Comparison of ENCODE assay signal across 20 cellular contexts in the genomic region with DNA sequence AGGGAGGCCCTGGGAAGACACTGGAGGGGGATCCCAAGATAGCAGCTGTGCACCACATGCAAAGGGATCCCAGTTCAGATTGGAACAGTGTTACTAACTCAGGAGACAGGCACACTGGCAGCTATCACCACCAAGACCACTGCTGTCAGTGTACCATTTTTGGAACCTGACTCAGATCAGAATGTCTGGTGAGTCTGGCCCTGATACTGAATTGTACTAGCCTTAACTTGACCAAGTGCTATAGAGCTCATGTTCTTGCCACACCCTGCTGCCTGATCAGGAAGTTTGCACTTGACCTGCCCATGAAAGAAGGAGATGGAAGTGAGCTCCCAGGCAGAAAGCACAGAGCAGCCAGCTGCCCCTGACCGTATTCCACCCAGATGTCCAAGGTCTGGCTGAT. TPM values are rescaled to one million over a fixed set of nuclear protein-coding genes. Genes with fewer than 3 reads are reported as not detected.
"Had no signal": no experiment of that assay in that cellular context is flagged by ENCODE, and none has a peak within 500 bp of the region (broad histone marks: within the 10 kb centered on the region; RNA-seq: fewer than 3 reads in every experiment).

No MANE protein-coding gene starts in this region.

- H3K27me3 ChIP-seq: testis had no signal

- H3K27ac ChIP-seq: esophagus squamous epithelium, lower lobe of right lung, testis had no signal

- DNase-seq: activated CD4-positive, alpha-beta T cell treated with anti-CD3 and anti-CD28 coated beads for 1 hour; activated CD4-positive, alpha-beta T cell treated with anti-CD3 and anti-CD28 coated beads, Interleukin-2, amount 50 U/mL, for 48 hours; activated CD8-positive, alpha-beta memory T cell treated with anti-CD3 and anti-CD28 coated beads, Interleukin-2, amount 10 ng/mL, durations not matched to agents 7 days and 5 days; activated gamma-delta T cell; activated T-cell treated with anti-CD3 and anti-CD28 coated beads, Interleukin-2, amount 50 U/mL, for 4 hours; amygdala; esophagus squamous epithelium; foreskin fibroblast; lower lobe of right lung; midbrain; natural killer cell; occipital lobe; stimulated activated CD4-positive, alpha-beta T cell treated with anti-CD3 and anti-CD28 coated beads, Interleukin-4, amount 100 ng/mL, for 4 hours; stimulated activated naive CD8-positive, alpha-beta T cell treated with anti-CD3 and anti-CD28 coated beads, Interleukin-15, amount 100 ng/mL, for 72 hours; testis had no signal

- H3K4me3 Mint-ChIP-seq: activated CD8-positive, alpha-beta memory T cell treated with anti-CD3 and anti-CD28 coated beads, Interleukin-2, amount 10 ng/mL, durations not matched to agents 7 days and 5 days; activated naive CD8-positive, alpha-beta T cell; activated T-cell treated with anti-CD3 and anti-CD28 coated beads, Interleukin-2, amount 50 U/mL, for 4 hours; brain; natural killer cell; stimulated activated naive CD8-positive, alpha-beta T cell treated with anti-CD3 and anti-CD28 coated beads, Interleukin-15, amount 100 ng/mL, for 72 hours had no signal

- ATAC-seq: activated CD8-positive, alpha-beta memory T cell treated with anti-CD3 and anti-CD28 coated beads, Interleukin-2, amount 10 ng/mL, durations not matched to agents 7 days and 5 days; activated T-cell treated with anti-CD3 and anti-CD28 coated beads, Interleukin-2, amount 50 U/mL, for 4 hours; natural killer cell; stimulated activated naive CD8-positive, alpha-beta T cell treated with anti-CD3 and anti-CD28 coated beads, Interleukin-15, amount 100 ng/mL, for 72 hours had no signal

- H3K36me3 Mint-ChIP-seq: activated CD8-positive, alpha-beta memory T cell treated with anti-CD3 and anti-CD28 coated beads, Interleukin-2, amount 10 ng/mL, durations not matched to agents 7 days and 5 days; activated naive CD8-positive, alpha-beta T cell; brain; natural killer cell had no signal

- H3K36me3 ChIP-seq: esophagus squamous epithelium, lower lobe of right lung had no signal

- H3K9me3 Mint-ChIP-seq: activated T-cell treated with anti-CD3 and anti-CD28 coated beads, Interleukin-2, amount 50 U/mL, for 4 hours; natural killer cell; stimulated activated naive CD8-positive, alpha-beta T cell treated with anti-CD3 and anti-CD28 coated beads, Interleukin-15, amount 100 ng/mL, for 72 hours had no signal

- H3K4me3 ChIP-seq: esophagus squamous epithelium, lower lobe of right lung, testis had no signal

- H3K9me3 ChIP-seq: esophagus squamous epithelium, lower lobe of right lung, testis had no signal

- H3K27ac Mint-ChIP-seq: activated CD8-positive, alpha-beta memory T cell treated with anti-CD3 and anti-CD28 coated beads, Interleukin-2, amount 10 ng/mL, durations not matched to agents 7 days and 5 days; activated naive CD8-positive, alpha-beta T cell; brain; natural killer cell; progenitor cell of endocrine pancreas; stimulated activated naive CD8-positive, alpha-beta T cell treated with anti-CD3 and anti-CD28 coated beads, Interleukin-15, amount 100 ng/mL, for 72 hours had no signal

RNA-seq across cellular contexts. Expression of a gene that starts 4.8 kb away (rescaled TPM):
- total RNA-seq: dermis microvascular lymphatic vessel endothelial cell, kidney epithelial cell had no signal
